In the genomic region with DNA sequence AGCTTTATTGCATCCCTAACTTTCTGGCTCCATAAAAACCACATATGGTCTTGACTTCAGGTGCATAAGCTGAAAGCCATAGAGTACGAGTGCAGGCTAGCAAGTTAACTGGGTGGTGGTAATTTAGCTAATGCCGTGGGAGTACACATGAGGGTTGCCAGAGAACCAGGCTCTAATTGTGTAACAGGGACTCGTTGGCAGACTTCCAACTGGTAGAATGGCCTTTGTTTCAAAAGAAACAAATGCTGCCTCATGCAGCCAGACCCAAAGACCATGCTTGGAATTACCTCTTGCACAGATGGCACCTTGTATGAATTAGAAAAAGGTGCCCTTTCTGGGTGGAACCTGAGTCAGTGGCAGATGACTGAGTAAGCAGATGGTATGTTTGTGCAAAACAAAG, we compare ENCODE assay signal across 8 cellular contexts.
DNase-seq lines count a peak whose midpoint lies in the region; ATAC-seq and TF ChIP-seq lines count a peak whose summit lies in the region.

No MANE protein-coding gene starts in this region.

- 20 to 46% (median 28%) methylated on average over 3 of the region's 3 CpGs for WGBS in spleen, 5 donors

- DNase-seq in NCI-H748 treated with DMSO at 0.1 percent for 48 hours (lab: John Stamatoyannopoulos, UW) (peak; percentile 97), fibroblast of the conjunctiva (ENCODE audit: low read depth) (peak; percentile 20), renal cortical epithelial cell (ENCODE audit: low read depth) (peak; percentile 84), spleen (no peak), natural killer cell (no peak)

- no peaks in the 10 kb centered on the region for H3K27me3 Mint-ChIP-seq in natural killer cell (ENCODE audit: low read depth in 2 of 2)

- H3K36me3 ChIP-seq in spleen, result no peaks in the 10 kb centered on the region

- H3K36me3 Mint-ChIP-seq in natural killer cell, result no peaks in the 10 kb centered on the region

- no peaks in the 10 kb centered on the region for H3K9me3 Mint-ChIP-seq in natural killer cell

- no peak for ATAC-seq in HG03565 (IDR thresholded peaks at IDR 0.05; ENCODE audit: unreplicated experiment)
- no peak for ATAC-seq in HG03025 (IDR thresholded peaks at IDR 0.05; ENCODE audit: low FRiP score, unreplicated experiment)
- ATAC-seq in natural killer cell, result no peak

- TF ChIP-seq CTCF in spleen (IDR thresholded peaks at IDR 0.05 in 8 of 11, conservative IDR thresholded peaks at IDR 0.05 in 3 of 11) (no peak), natural killer cell (IDR thresholded peaks at IDR 0.05) (no peak)

- H3K27ac ChIP-seq in spleen, result peak overlapping the region in 2 of 8 donors; percentile 7 to 43

- H3K9me3 ChIP-seq in spleen, result no peaks in the 10 kb centered on the region

- TF ChIP-seq POLR2A in spleen (IDR thresholded peaks at IDR 0.05), result no peak

- no peaks in the 10 kb centered on the region for H3K27me3 ChIP-seq in spleen (replicated peaks in 1 of 7)

- no peak for TF ChIP-seq EP300 in Ishikawa (IDR thresholded peaks at IDR 0.05; ENCODE audit: borderline replicate concordance)

- H3K27ac Mint-ChIP-seq in natural killer cell, result peak overlapping the region in 1 of 2 donors; percentile 88

- intact Hi-C loops in spleen (cut with DNase I; ENCODE audit: low total_unique reads), result no loop called here
- intact Hi-C loops in natural killer cell (cut with micrococcal nuclease), result no loop called here

- no peak for TF ChIP-seq RAD21 in Ishikawa (IDR thresholded peaks at IDR 0.05; ENCODE audit: low read depth)

- H3K4me3 ChIP-seq in spleen, result no peak overlapping the region

- no peak overlapping the region for H3K4me3 Mint-ChIP-seq in natural killer cell

- H3K4me1 Mint-ChIP-seq in natural killer cell, result peaks cover 26 to 54% of the 10 kb centered on the region in 2 donors

- H3K4me1 ChIP-seq in spleen, result peaks cover 0 to 53% (median 34%) of the 10 kb centered on the region in 6 donors

TF ChIP-seq in Ishikawa, 13 proteins besides CTCF, POLR2A, EP300 and RAD21:
- TF ChIP-seq TCF12 (IDR thresholded peaks at IDR 0.05; ENCODE audit: low read depth), result no peak
- peak; percentile 85 for TF ChIP-seq CEBPB (IDR thresholded peaks at IDR 0.05)
- TF ChIP-seq, protein P1, sequence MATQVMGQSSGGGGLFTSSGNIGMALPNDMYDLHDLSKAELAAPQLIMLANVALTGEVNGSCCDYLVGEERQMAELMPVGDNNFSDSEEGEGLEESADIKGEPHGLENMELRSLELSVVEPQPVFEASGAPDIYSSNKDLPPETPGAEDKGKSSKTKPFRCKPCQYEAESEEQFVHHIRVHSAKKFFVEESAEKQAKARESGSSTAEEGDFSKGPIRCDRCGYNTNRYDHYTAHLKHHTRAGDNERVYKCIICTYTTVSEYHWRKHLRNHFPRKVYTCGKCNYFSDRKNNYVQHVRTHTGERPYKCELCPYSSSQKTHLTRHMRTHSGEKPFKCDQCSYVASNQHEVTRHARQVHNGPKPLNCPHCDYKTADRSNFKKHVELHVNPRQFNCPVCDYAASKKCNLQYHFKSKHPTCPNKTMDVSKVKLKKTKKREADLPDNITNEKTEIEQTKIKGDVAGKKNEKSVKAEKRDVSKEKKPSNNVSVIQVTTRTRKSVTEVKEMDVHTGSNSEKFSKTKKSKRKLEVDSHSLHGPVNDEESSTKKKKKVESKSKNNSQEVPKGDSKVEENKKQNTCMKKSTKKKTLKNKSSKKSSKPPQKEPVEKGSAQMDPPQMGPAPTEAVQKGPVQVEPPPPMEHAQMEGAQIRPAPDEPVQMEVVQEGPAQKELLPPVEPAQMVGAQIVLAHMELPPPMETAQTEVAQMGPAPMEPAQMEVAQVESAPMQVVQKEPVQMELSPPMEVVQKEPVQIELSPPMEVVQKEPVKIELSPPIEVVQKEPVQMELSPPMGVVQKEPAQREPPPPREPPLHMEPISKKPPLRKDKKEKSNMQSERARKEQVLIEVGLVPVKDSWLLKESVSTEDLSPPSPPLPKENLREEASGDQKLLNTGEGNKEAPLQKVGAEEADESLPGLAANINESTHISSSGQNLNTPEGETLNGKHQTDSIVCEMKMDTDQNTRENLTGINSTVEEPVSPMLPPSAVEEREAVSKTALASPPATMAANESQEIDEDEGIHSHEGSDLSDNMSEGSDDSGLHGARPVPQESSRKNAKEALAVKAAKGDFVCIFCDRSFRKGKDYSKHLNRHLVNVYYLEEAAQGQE (IDR thresholded peaks at IDR 0.05; ENCODE audit: low read depth), result no peak
- TF ChIP-seq NFIC (IDR thresholded peaks at IDR 0.05), result peak; percentile 85
- TF ChIP-seq, protein P2, sequence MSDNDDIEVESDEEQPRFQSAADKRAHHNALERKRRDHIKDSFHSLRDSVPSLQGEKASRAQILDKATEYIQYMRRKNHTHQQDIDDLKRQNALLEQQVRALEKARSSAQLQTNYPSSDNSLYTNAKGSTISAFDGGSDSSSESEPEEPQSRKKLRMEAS (IDR thresholded peaks at IDR 0.05), result peak; percentile 26; the same call in 1 of the 2 replicates

Comparison
In these comparisons a context has a peak if more than half of its experiments do, and no peak if none do; other contexts are left out.
1. DNase-seq: peak in NCI-H748 treated with DMSO at 0.1 percent for 48 hours (single experiment), fibroblast of the conjunctiva (single experiment) and renal cortical epithelial cell (single experiment); none in spleen (single experiment) and natural killer cell (single experiment).